11 cellular contexts compared by ENCODE assay signal in the genomic region with DNA sequence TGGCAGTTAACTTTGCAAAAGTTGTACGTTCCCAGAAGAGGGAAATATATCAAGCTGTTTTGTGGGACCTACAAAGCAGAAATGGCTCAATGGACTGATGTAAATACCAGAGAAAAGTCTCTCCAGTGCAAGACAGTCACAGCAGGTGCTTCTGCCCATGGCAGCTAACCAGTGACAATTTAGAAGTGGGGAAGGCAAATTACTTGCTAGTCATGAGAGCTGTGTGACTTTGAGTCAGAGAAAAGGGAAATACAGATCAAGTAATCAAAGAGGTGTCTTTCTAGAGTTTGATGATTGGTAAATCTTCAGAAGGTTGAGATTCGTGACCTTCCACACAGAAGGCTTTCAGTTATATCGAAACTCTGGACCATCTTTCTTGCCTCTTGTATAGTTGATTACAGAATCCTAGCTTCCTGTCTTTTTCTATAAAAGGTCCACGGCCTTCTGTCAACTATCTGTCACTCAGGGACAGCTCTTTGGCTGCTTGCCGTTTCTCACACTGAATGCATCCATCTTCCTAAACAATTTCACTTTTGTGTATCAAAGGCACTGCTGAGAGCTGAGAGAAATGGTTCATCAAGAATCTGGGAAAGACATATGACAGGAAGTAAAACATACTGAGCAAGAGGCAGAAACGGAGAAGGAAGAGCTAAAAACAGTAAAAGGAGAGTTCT.
DNase-seq lines count a peak whose midpoint lies in the region; ATAC-seq and TF ChIP-seq lines count a peak whose summit lies in the region.
"Had no signal": no experiment of that assay in that cellular context is flagged by ENCODE, and none has a peak within 500 bp of the region (broad histone marks: within the 10 kb centered on the region; RNA-seq: fewer than 3 reads in every experiment).

No MANE protein-coding gene starts in this region.

- ATAC-seq in GM18505 (IDR thresholded peaks at IDR 0.05; ENCODE audit: unreplicated experiment) (peak; percentile 52), GM21526 (IDR thresholded peaks at IDR 0.05; ENCODE audit: low FRiP score, unreplicated experiment) (peak; percentile 74), HG03558 (IDR thresholded peaks at IDR 0.05; ENCODE audit: extremely low read depth, unreplicated experiment) (peak; percentile 45), GM21825 (IDR thresholded peaks at IDR 0.05; ENCODE audit: unreplicated experiment) (no peak)

- DNase-seq in globus pallidus (ENCODE audit: low spot score), result peak; percentile 16
- no peak for DNase-seq in NCI-H82 treated with DMSO at 0.1 percent for 48 hours (lab: John Stamatoyannopoulos, UW; ENCODE audit: unreplicated experiment)
- no peak for DNase-seq in hippocampal formation (lab: John Stamatoyannopoulos, UW)
- no peak for DNase-seq in ecto neural progenitor cell (ENCODE audit: low spot score)
- DNase-seq: GF-D8, glutamatergic neuron, NCI-H1930 had no signal

- TF ChIP-seq POLR2A in GM18505 (IDR thresholded peaks at IDR 0.05; ENCODE audit: borderline replicate concordance, extremely low read depth, insufficient read depth, insufficient read length), result no peak
